ENCODE assay signal across 8 cellular contexts in genomic region chr15:92521624-92522008, GRCh38.
DNase-seq lines count a peak whose midpoint lies in the region; ATAC-seq, FAIRE-seq and TF ChIP-seq lines count a peak whose summit lies in the region.

No MANE protein-coding gene starts in this region.

- TF ChIP-seq EP300 in ovary (IDR thresholded peaks at IDR 0.05): no peak

- H3K27ac Mint-ChIP-seq in activated T-helper 17 cell treated with anti-CD3 and anti-CD28 coated beads, Interleukin-2, amount 50 U/mL, for 72 hours: peak overlapping the region; percentile 42

- peak; percentile 53 for DNase-seq in G401 (ENCODE audit: low spot score)
- peak; percentile 6 for DNase-seq in HS-5 (ENCODE audit: low read depth)
- peak; percentile 42 for DNase-seq in NOMO-1 treated with DMSO at 0.1 percent for 48 hours (lab: John Stamatoyannopoulos, UW; ENCODE audit: unreplicated experiment)
- peak; percentile 18 to 70 for DNase-seq in frontal cortex (ENCODE audit: low spot score in 2 of 2)
- DNase-seq in ovary: peak; percentile 81 to 92 (median 83)
- DNase-seq in uterus: peak; percentile 84 to 86

- no peaks in the 10 kb centered on the region for H3K4me1 ChIP-seq in ovary (ENCODE audit: insufficient read depth)
- no peaks in the 10 kb centered on the region for H3K4me1 ChIP-seq in uterus

- no peak overlapping the region for H3K4me3 ChIP-seq in ovary
- no peak overlapping the region for H3K4me3 ChIP-seq in uterus

- FAIRE-seq in frontal cortex (lab: Jason Lieb, UNC): no peak

- H3K4me3 Mint-ChIP-seq in activated T-helper 17 cell treated with anti-CD3 and anti-CD28 coated beads, Interleukin-2, amount 50 U/mL, for 72 hours: no peak overlapping the region

- H3K27me3 ChIP-seq in ovary (no peaks in the 10 kb centered on the region), uterus (no peaks in the 10 kb centered on the region)

- no peaks in the 10 kb centered on the region for H3K9me3 Mint-ChIP-seq in activated T-helper 17 cell treated with anti-CD3 and anti-CD28 coated beads, Interleukin-2, amount 50 U/mL, for 72 hours

- no peaks in the 10 kb centered on the region for H3K36me3 Mint-ChIP-seq in activated T-helper 17 cell treated with anti-CD3 and anti-CD28 coated beads, Interleukin-2, amount 50 U/mL, for 72 hours (ENCODE audit: low read depth)

- peak; percentile 91 for ATAC-seq in GM21528 (IDR thresholded peaks at IDR 0.05; ENCODE audit: low FRiP score, unreplicated experiment)
- peak; percentile 74 for ATAC-seq in activated T-helper 17 cell treated with anti-CD3 and anti-CD28 coated beads, Interleukin-2, amount 50 U/mL, for 72 hours (replicated peaks)

- intact Hi-C loops in ovary (cut with DNase I) (loop anchor here (5.0 to 10.0 kb wide), 5 partner anchors 161 to 193 kb away; no protein-coding TSS in a partner anchor), uterus (cut with DNase I; ENCODE audit: low total_unique reads) (loop anchor here (10.0 kb wide), 1 partner anchor 193 kb away; no protein-coding TSS in a partner anchor)

- H3K36me3 ChIP-seq in ovary (no peaks in the 10 kb centered on the region), uterus (no peaks in the 10 kb centered on the region)

- TF ChIP-seq CTCF in ovary (IDR thresholded peaks at IDR 0.05): peak; percentile 49 to 96 (median 89)
- TF ChIP-seq CTCF in uterus (IDR thresholded peaks at IDR 0.05): peak; percentile 76 to 91 (median 88)

- H3K27ac ChIP-seq in ovary: no peak overlapping the region
- no peak overlapping the region for H3K27ac ChIP-seq in uterus

- peak; percentile 8 for TF ChIP-seq POLR2A in ovary (IDR thresholded peaks at IDR 0.05)
- TF ChIP-seq POLR2A in uterus (IDR thresholded peaks at IDR 0.05): no peak

- no peaks in the 10 kb centered on the region for H3K27me3 Mint-ChIP-seq in activated T-helper 17 cell treated with anti-CD3 and anti-CD28 coated beads, Interleukin-2, amount 50 U/mL, for 72 hours

- 0 to 2% (median 1%) methylated on average over 7 of the region's 7 CpGs for WGBS in ovary, 3 donors

- H3K9me3 ChIP-seq in ovary (no peaks in the 10 kb centered on the region), uterus (no peaks in the 10 kb centered on the region)

- peaks cover 23% of the 10 kb centered on the region for H3K4me1 Mint-ChIP-seq in activated T-helper 17 cell treated with anti-CD3 and anti-CD28 coated beads, Interleukin-2, amount 50 U/mL, for 72 hours

- in situ Hi-C loops in G401 (cut with HindIII; ENCODE audit: low sequenced_read_pairs): no loop called here

Comparison
In these comparisons a context has a peak if more than half of its experiments do, and no peak if none do; other contexts are left out.
1. DNase-seq: peak in every context shown above with its lines; median percentile 85 in uterus; 83 in ovary; 53 in G401; 44 in frontal cortex; 42 in NOMO-1 treated with DMSO at 0.1 percent for 48 hours; 6 in HS-5.